ENCODE assay signal across 10 cellular contexts in the genomic region with DNA sequence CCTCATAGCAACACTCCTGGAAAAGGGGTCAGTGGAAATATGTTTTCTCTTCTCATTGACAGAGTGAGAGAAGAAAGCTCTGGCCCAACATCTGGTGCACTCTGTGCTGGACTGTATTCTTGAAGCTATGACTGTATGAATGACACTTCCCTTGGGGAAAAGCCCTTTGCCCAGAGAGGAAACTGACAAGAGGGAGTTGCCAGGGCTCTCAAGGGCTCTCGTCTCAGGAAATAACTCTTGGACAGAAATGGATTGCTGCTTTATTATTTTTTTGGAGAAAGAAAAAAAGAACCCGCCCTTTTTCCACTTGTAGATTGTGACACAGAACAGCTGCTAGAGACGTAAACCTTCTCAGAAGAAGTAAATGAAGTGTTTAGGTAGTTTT. TPM values are rescaled to one million over a fixed set of nuclear protein-coding genes. Genes with fewer than 3 reads are reported as not detected.
A peak's percentile ranks its signal among the peaks of the same experiment; 100 is the strongest.
DNase-seq lines count a peak whose midpoint lies in the region; ATAC-seq and TF ChIP-seq lines count a peak whose summit lies in the region.
"Had no signal": no experiment of that assay in that cellular context is flagged by ENCODE, and none has a peak within 500 bp of the region (broad histone marks: within the 10 kb centered on the region; RNA-seq: fewer than 3 reads in every experiment).

No MANE protein-coding gene starts in this region.

- peak overlapping the region; percentile 1 for H3K4me2 ChIP-seq in osteoblast (ENCODE audit: insufficient read depth, low read length)

- intact Hi-C loops in esophagus squamous epithelium (cut with DNase I): no loop called here

- POLR2A ChIA-PET in T-cell (lab: Charles Lee): no interaction called here

- no peaks in the 10 kb centered on the region for H3K27me3 ChIP-seq in MG63
- peaks cover 0 to 9% (median 2%) of the 10 kb centered on the region in 4 donors for H3K27me3 ChIP-seq in esophagus squamous epithelium
- peaks cover 23% of the 10 kb centered on the region for H3K27me3 ChIP-seq in osteoblast (ENCODE audit: insufficient read depth, low read length)

- H3K36me3 ChIP-seq in MG63 (no peaks in the 10 kb centered on the region), esophagus squamous epithelium (no peaks in the 10 kb centered on the region), osteoblast (ENCODE audit: insufficient read depth, low read length) (no peaks in the 10 kb centered on the region)

- DNase-seq in DMS79 treated with DMSO at 0.1 percent for 48 hours (lab: John Stamatoyannopoulos, UW): peak; percentile 77
- DNase-seq in MG63: peak; percentile 53
- DNase-seq in esophagus squamous epithelium (lab: John Stamatoyannopoulos, UW): no peak
- DNase-seq in osteoblast (ENCODE audit: insufficient read length, low spot score, missing footprints): peak; percentile 65
- DNase-seq in T-cell: no peak
- no peak for DNase-seq in retina
- no peak for DNase-seq in GDM1 (lab: John Stamatoyannopoulos, UW)

- H4K20me1 ChIP-seq in osteoblast (ENCODE audit: insufficient read depth, low read length): no peaks in the 10 kb centered on the region

- no peak for TF ChIP-seq POLR2A in esophagus squamous epithelium (IDR thresholded peaks at IDR 0.05)

- H2AFZ ChIP-seq in osteoblast (ENCODE audit: low read length): no peak overlapping the region

- 23 to 30% methylated on average over 3 of the region's 3 CpGs for WGBS in esophagus squamous epithelium, 2 donors

- peaks cover 39 to 48% (median 41%) of the 10 kb centered on the region in 3 donors for H3K4me1 Mint-ChIP-seq in T-cell

- ATAC-seq in T-cell (replicated peaks in 1 of 4): no peak
- no peak for ATAC-seq in GM21786 (IDR thresholded peaks at IDR 0.05; ENCODE audit: unreplicated experiment)

- H3K27me3 Mint-ChIP-seq in T-cell: peaks cover 0 to 3% of the 10 kb centered on the region in 2 donors
- H3K27me3 Mint-ChIP-seq: activated naive CD8-positive, alpha-beta T cell; stimulated activated naive CD8-positive, alpha-beta T cell treated with anti-CD3 and anti-CD28 coated beads, Interleukin-15, Interleukin-2, amounts not matched to agents 100 ng/mL and 50 ng/mL, for 24 hours had no signal

- H3K4me1 ChIP-seq in esophagus squamous epithelium (peaks cover 0 to 20% (median 13%) of the 10 kb centered on the region in 3 donors), osteoblast (ENCODE audit: insufficient read depth, low read length) (peaks cover 15% of the 10 kb centered on the region)

- TF ChIP-seq CTCF in esophagus squamous epithelium (IDR thresholded peaks at IDR 0.05) (no peak), osteoblast (IDR thresholded peaks at IDR 0.05; ENCODE audit: extremely low read depth, low read depth, low read length) (no peak)

- peak overlapping the region in 3 of 4 donors; percentile 5 to 48 (median 34) for H3K27ac ChIP-seq in esophagus squamous epithelium
- no peak overlapping the region for H3K27ac ChIP-seq in osteoblast (ENCODE audit: low read depth, low read length)

- H3K9me3 ChIP-seq in MG63 (0 out of 2 replicates have a peak, but pooled peaks cover 3% of the 10 kb centered on the region), esophagus squamous epithelium (no peaks in the 10 kb centered on the region), osteoblast (ENCODE audit: low read depth, low read length) (no peaks in the 10 kb centered on the region)

- no peak overlapping the region for H3K4me3 Mint-ChIP-seq in T-cell
- H3K4me3 Mint-ChIP-seq: stimulated activated naive CD8-positive, alpha-beta T cell treated with anti-CD3 and anti-CD28 coated beads, Interleukin-15, Interleukin-2, amounts not matched to agents 100 ng/mL and 50 ng/mL, for 24 hours had no signal

- no peak overlapping the region for H3K4me3 ChIP-seq in MG63
- no peak overlapping the region for H3K4me3 ChIP-seq in esophagus squamous epithelium
- H3K4me3 ChIP-seq in osteoblast (ENCODE audit: insufficient read depth, low read length): no peak overlapping the region

- no peaks in the 10 kb centered on the region for H3K36me3 Mint-ChIP-seq in T-cell
- H3K36me3 Mint-ChIP-seq: activated naive CD8-positive, alpha-beta T cell had no signal

- peaks cover 0 to 10% (median 6%) of the 10 kb centered on the region in 3 donors for H3K9me3 Mint-ChIP-seq in T-cell
- H3K9me3 Mint-ChIP-seq: stimulated activated naive CD8-positive, alpha-beta T cell treated with anti-CD3 and anti-CD28 coated beads, Interleukin-15, Interleukin-2, amounts not matched to agents 100 ng/mL and 50 ng/mL, for 24 hours had no signal

- H3K79me2 ChIP-seq in osteoblast (ENCODE audit: insufficient read depth, low read length): no peaks in the 10 kb centered on the region

- CTCF ChIA-PET in T-cell (lab: Charles Lee): interaction anchor here in 1 of 2 donors (0.7 kb wide), 1 partner anchor 118 kb away, joined by 4 read pairs; no protein-coding TSS in a partner anchor

- H3K27ac Mint-ChIP-seq in T-cell: no peak overlapping the region
- H3K27ac Mint-ChIP-seq: stimulated activated naive CD8-positive, alpha-beta T cell treated with anti-CD3 and anti-CD28 coated beads, Interleukin-15, Interleukin-2, amounts not matched to agents 100 ng/mL and 50 ng/mL, for 24 hours had no signal

RNA-seq across cellular contexts. Expression of a gene that starts 11.4 kb away (rescaled TPM):
- total RNA-seq in MG63 (2014; rRNA removed; shearing (Covaris generic); ENCODE audit: low replicate concordance): 69.8 and 70.5 TPM in 2 replicates
- total RNA-seq in esophagus squamous epithelium (10 to 100 TPM in 3 of 4 donors, 1 to 10 TPM in 1; 3.4 to 37.0 (median 16.4) TPM), osteoblast (64.2 and 67.3 TPM in 2 replicates), T-cell (1,000 to 10,000 TPM in 1 of 5 donors, 100 to 1,000 TPM in 4; 773 to 1,065 (median 854) TPM)

Comparison
In these comparisons a context has a peak if more than half of its experiments do, and no peak if none do; other contexts are left out.
1. DNase-seq: peak in DMS79 treated with DMSO at 0.1 percent for 48 hours (single experiment), MG63 (single experiment) and osteoblast (single experiment); none in esophagus squamous epithelium (single experiment), T-cell (0 of 34), retina (single experiment) and GDM1 (single experiment).
2. RNA of a gene that starts 11.4 kb away (total RNA-seq): 773 to 1,065 TPM in T-cell; 69.8 to 70.5 TPM in MG63, 64.2 to 67.3 TPM in osteoblast and 3.4 to 37.0 TPM in esophagus squamous epithelium; every median in the first group is over 10 times any median in the second.